ENCODE assay signal across 24 cellular contexts in the genomic region with DNA sequence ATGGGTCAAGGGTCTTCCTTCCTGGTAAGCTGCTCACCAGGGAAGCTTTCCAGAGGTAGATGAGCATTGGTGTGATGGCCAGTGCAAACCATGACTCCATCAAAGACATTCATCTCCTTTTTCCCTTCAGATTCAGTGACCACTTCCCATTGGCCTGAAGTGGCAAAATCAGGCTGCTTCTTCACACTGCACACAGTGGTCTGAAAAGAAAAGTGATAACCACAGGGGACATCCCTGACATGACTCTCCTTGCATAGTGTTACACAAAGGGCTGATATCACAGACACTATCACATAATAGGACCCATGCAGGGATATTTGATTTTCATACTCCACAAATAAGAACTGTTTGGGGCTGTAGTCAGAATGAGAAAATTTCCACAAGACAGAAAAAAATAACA. TPM values are rescaled to one million over a fixed set of nuclear protein-coding genes. Genes with fewer than 3 reads are reported as not detected.
DNase-seq lines count a peak whose midpoint lies in the region; ATAC-seq, FAIRE-seq and TF ChIP-seq lines count a peak whose summit lies in the region.
"Had no signal": no experiment of that assay in that cellular context is flagged by ENCODE, and none has a peak within 500 bp of the region (broad histone marks: within the 10 kb centered on the region; RNA-seq: fewer than 3 reads in every experiment).

No MANE protein-coding gene starts in this region.

- H4K5ac ChIP-seq in H1 (ENCODE audit: insufficient read length, low read depth, low read length), result no peak overlapping the region

- H3K23ac ChIP-seq in H1 (ENCODE audit: insufficient read length), result no peak overlapping the region

- H2AK5ac ChIP-seq in H1 (ENCODE audit: low read depth, low read length), result no peak overlapping the region

- no peaks in the 10 kb centered on the region for H4K20me1 ChIP-seq in H1 (replicated peaks in 1 of 2; ENCODE audit: control insufficient read depth in 1 of 2, insufficient read depth in 2 of 2, low read length in 2 of 2)
- H4K20me1 ChIP-seq: BLaER1 treated with 17β-estradiol and CSF1 and Interleukin-3, amounts not matched to agents 10 nM and 100 nM had no signal

- POLR2A ChIA-PET in H1 (lab: Charles Lee; ENCODE audit: partially characterized antibody), result no interaction called here

- H3K36me3 ChIP-seq in H1 (ENCODE audit: control insufficient read depth in 2 of 4, insufficient read depth in 4 of 4, low read length in 3 of 4), result no peaks in the 10 kb centered on the region
- H3K36me3 ChIP-seq in right lobe of liver, result peaks cover 0 to 57% (median 16%) of the 10 kb centered on the region in 4 donors

- no peak overlapping the region for H2BK5ac ChIP-seq in H1 (ENCODE audit: low read depth, low read length)

- H2AFZ ChIP-seq in H1 (ENCODE audit: low read length), result no peak overlapping the region
- H2AFZ ChIP-seq: GM23248 had no signal

- no peak overlapping the region for H2BK20ac ChIP-seq in H1 (ENCODE audit: low read length)

- no peak overlapping the region for H3K14ac ChIP-seq in H1 (ENCODE audit: insufficient read length)

- H3K23me2 ChIP-seq in H1 (ENCODE audit: low read depth, low read length), result no peaks in the 10 kb centered on the region

- H3K36me3 Mint-ChIP-seq in stimulated activated effector memory CD8-positive, alpha-beta T cell treated with anti-CD3 and anti-CD28 coated beads, Interleukin-12 subunit alpha, Interleukin-12 subunit beta, amount 100 ng/mL, for 72 hours, result no peaks in the 10 kb centered on the region
- H3K36me3 Mint-ChIP-seq: CD8-positive, alpha-beta T cell had no signal

- no peak for TF ChIP-seq EP300 in H1 (IDR thresholded peaks at IDR 0.05; ENCODE audit: borderline replicate concordance in 1 of 2, low read depth in 2 of 2, low read length in 2 of 2)

- H3K9me3 Mint-ChIP-seq in stimulated activated naive CD8-positive, alpha-beta T cell treated with anti-CD3 and anti-CD28 coated beads, Interleukin-15, amount 100 ng/mL, for 72 hours, result no peaks in the 10 kb centered on the region
- no peaks in the 10 kb centered on the region for H3K9me3 Mint-ChIP-seq in stimulated activated effector memory CD8-positive, alpha-beta T cell treated with anti-CD3 and anti-CD28 coated beads, Interleukin-12 subunit alpha, Interleukin-12 subunit beta, amount 100 ng/mL, for 72 hours
- H3K9me3 Mint-ChIP-seq: CD8-positive, alpha-beta T cell; HFFc6; IgD-negative memory B cell had no signal

- H3K27me3 Mint-ChIP-seq in stimulated activated naive CD8-positive, alpha-beta T cell treated with anti-CD3 and anti-CD28 coated beads, Interleukin-15, amount 100 ng/mL, for 72 hours, result no peaks in the 10 kb centered on the region

- TF ChIP-seq POLR2A in H1 (IDR thresholded peaks at IDR 0.05; ENCODE audit: control extremely low read depth in 1 of 2, low read depth in 2 of 2, low read length in 2 of 2), result no peak
- TF ChIP-seq POLR2A in right lobe of liver (IDR thresholded peaks at IDR 0.05), result no peak

- no peak overlapping the region for H2BK12ac ChIP-seq in H1 (ENCODE audit: low read depth, low read length)

- TF ChIP-seq CTCF in H1 (IDR thresholded peaks at IDR 0.05; ENCODE audit: control extremely low read depth in 1 of 3, insufficient read depth in 1 of 3, low read depth in 1 of 3, low read length in 3 of 3) (no peak), right lobe of liver (IDR thresholded peaks at IDR 0.05) (no peak)

- H2BK120ac ChIP-seq in H1 (replicated peaks; ENCODE audit: low read depth, low read length), result no peak overlapping the region

- ATAC-seq in stimulated activated naive CD8-positive, alpha-beta T cell treated with anti-CD3 and anti-CD28 coated beads, Interleukin-15, amount 100 ng/mL, for 72 hours, result peak; percentile 81
- ATAC-seq in stimulated activated naive CD8-positive, alpha-beta T cell treated with anti-CD3 and anti-CD28 coated beads, Interleukin-15, Interleukin-2, amounts not matched to agents 100 U/mL and 50 U/mL, for 24 hours, result no peak
- ATAC-seq in right lobe of liver (peak in 1 of 4 donors; percentile 2), right cardiac atrium (no peak)
- ATAC-seq in stimulated activated effector memory CD8-positive, alpha-beta T cell treated with anti-CD3 and anti-CD28 coated beads, Interleukin-12 subunit alpha, Interleukin-12 subunit beta, amount 100 ng/mL, for 72 hours, result peak; percentile 66
- ATAC-seq: A549; CD8-positive, alpha-beta T cell; HCT116 had no signal

- H3K9me3 ChIP-seq in H1 (ENCODE audit: insufficient read depth in 2 of 2, low read depth in 1 of 2, low read length in 1 of 2) (no peaks in the 10 kb centered on the region), right lobe of liver (no peaks in the 10 kb centered on the region), right cardiac atrium (ENCODE audit: control insufficient read depth, low read length) (no peaks in the 10 kb centered on the region)
- H3K9me3 ChIP-seq: A549 had no signal

- H3K9ac ChIP-seq in H1 (replicated peaks in 1 of 4; ENCODE audit: extremely low read depth in 1 of 4, low read depth in 3 of 4, low read length in 3 of 4), result no peak overlapping the region
- H3K9ac ChIP-seq: BLaER1 treated with 17β-estradiol and CSF1 and Interleukin-3, amounts not matched to agents 10 nM and 100 nM; GM23248 had no signal

- no peak overlapping the region for H3K27ac Mint-ChIP-seq in stimulated activated naive CD8-positive, alpha-beta T cell treated with anti-CD3 and anti-CD28 coated beads, Interleukin-15, amount 100 ng/mL, for 72 hours
- H3K27ac Mint-ChIP-seq in stimulated activated effector memory CD8-positive, alpha-beta T cell treated with anti-CD3 and anti-CD28 coated beads, Interleukin-12 subunit alpha, Interleukin-12 subunit beta, amount 100 ng/mL, for 72 hours, result no peak overlapping the region
- H3K27ac Mint-ChIP-seq: CD8-positive, alpha-beta T cell; HFFc6; IgD-negative memory B cell had no signal

- H3K27ac ChIP-seq in H1 (ENCODE audit: low read depth, low read length), result no peak overlapping the region
- peak overlapping the region in 2 of 3 donors; percentile 57 to 66 for H3K27ac ChIP-seq in right lobe of liver
- no peak overlapping the region for H3K27ac ChIP-seq in right cardiac atrium (ENCODE audit: low read length)
- H3K27ac ChIP-seq: 22Rv1; A549; BLaER1 treated with 17β-estradiol and CSF1 and Interleukin-3, amounts not matched to agents 10 nM and 100 nM; GM23248; HL-60 had no signal

- no peak for DNase-seq in stimulated activated naive CD8-positive, alpha-beta T cell treated with anti-CD3 and anti-CD28 coated beads, Interleukin-15, amount 100 ng/mL, for 72 hours
- no peak for DNase-seq in stimulated activated naive CD8-positive, alpha-beta T cell treated with anti-CD3 and anti-CD28 coated beads, Interleukin-15, Interleukin-2, amounts not matched to agents 100 U/mL and 50 U/mL, for 24 hours
- DNase-seq in H1 (ENCODE audit: low read depth in 1 of 2, low spot score in 2 of 2) (no peak), right lobe of liver (no peak), NCI-H1694 (lab: John Stamatoyannopoulos, UW) (no peak), right cardiac atrium (no peak)
- DNase-seq in stimulated activated effector memory CD8-positive, alpha-beta T cell treated with anti-CD3 and anti-CD28 coated beads, Interleukin-12 subunit alpha, Interleukin-12 subunit beta, amount 100 ng/mL, for 72 hours (ENCODE audit: low spot score in 2 of 2), result no peak
- DNase-seq in activated naive CD4-positive, alpha-beta T cell treated with Interleukin-2 at 50 U/mL for 16 hours, result no peak
- DNase-seq: CD8-positive, alpha-beta T cell; COR-L47; GM23248; HFFc6 had no signal

- H4K8ac ChIP-seq in H1 (ENCODE audit: extremely low read depth, insufficient read depth, low read length), result no peak overlapping the region

- H4K91ac ChIP-seq in H1 (replicated peaks; ENCODE audit: insufficient read length, low read length), result no peak overlapping the region

- no peak for FAIRE-seq in H1 (lab: Jason Lieb, UNC)
- FAIRE-seq: A549, D721Med, G401.6, GM12891, GM18507, H54 had no signal

- intact Hi-C loops in right lobe of liver (cut with DNase I) (no loop called here), right cardiac atrium (cut with DNase I) (no loop called here)

- H3K4ac ChIP-seq in H1 (replicated peaks; ENCODE audit: insufficient read length, low read depth, low read length), result no peak overlapping the region

- CTCF ChIA-PET in H1 (lab: Charles Lee; ENCODE audit: partially characterized antibody), result no interaction called here

- no peak overlapping the region for H3K18ac ChIP-seq in H1 (ENCODE audit: extremely low read depth, low read length)

- H3K4me2 ChIP-seq in H1 (ENCODE audit: insufficient read depth in 1 of 2, low read depth in 2 of 2, low read length in 2 of 2), result no peak overlapping the region
- H3K4me2 ChIP-seq: A549 had no signal

- H3K79me1 ChIP-seq in H1 (ENCODE audit: low read depth, low read length), result no peaks in the 10 kb centered on the region

- no peak overlapping the region for H3K56ac ChIP-seq in H1 (replicated peaks; ENCODE audit: insufficient read length, low read depth, low read length)

- no peaks in the 10 kb centered on the region for H3K79me2 ChIP-seq in H1 (ENCODE audit: control insufficient read depth in 1 of 2, insufficient read depth in 2 of 2, low read length in 2 of 2)

- no peaks in the 10 kb centered on the region for H3K4me1 ChIP-seq in H1 (replicated peaks in 1 of 4; ENCODE audit: control insufficient read depth in 3 of 4, insufficient read depth in 4 of 4, low read length in 3 of 4)
- H3K4me1 ChIP-seq in right lobe of liver, result peaks cover 0 to 78% (median 24%) of the 10 kb centered on the region in 4 donors
- no peaks in the 10 kb centered on the region for H3K4me1 ChIP-seq in right cardiac atrium (ENCODE audit: control insufficient read depth, insufficient read depth, low read length)

- no peak overlapping the region for H3K4me3 ChIP-seq in H1 (ENCODE audit: extremely low read depth in 1 of 4, insufficient read depth in 2 of 4, low read depth in 3 of 4, low read length in 4 of 4)
- H3K4me3 ChIP-seq in right lobe of liver, result no peak overlapping the region
- H3K4me3 ChIP-seq in right cardiac atrium (ENCODE audit: low read length), result no peak overlapping the region
- H3K4me3 ChIP-seq: A549; BLaER1 treated with 17β-estradiol and CSF1 and Interleukin-3, amounts not matched to agents 10 nM and 100 nM; GM23248 had no signal

- peak overlapping the region; percentile 40; the same call in 1 of the 2 replicates for H2BK15ac ChIP-seq in H1 (ENCODE audit: low read length)

- H3K4me1 Mint-ChIP-seq in stimulated activated naive CD8-positive, alpha-beta T cell treated with anti-CD3 and anti-CD28 coated beads, Interleukin-15, amount 100 ng/mL, for 72 hours, result no peaks in the 10 kb centered on the region
- H3K4me1 Mint-ChIP-seq in stimulated activated effector memory CD8-positive, alpha-beta T cell treated with anti-CD3 and anti-CD28 coated beads, Interleukin-12 subunit alpha, Interleukin-12 subunit beta, amount 100 ng/mL, for 72 hours, result no peaks in the 10 kb centered on the region

- no peaks in the 10 kb centered on the region for H3K27me3 ChIP-seq in H1 (replicated peaks in 1 of 4; ENCODE audit: control insufficient read depth in 3 of 4, extremely low read depth in 1 of 4, insufficient read depth in 3 of 4, low read length in 3 of 4)
- H3K27me3 ChIP-seq in right lobe of liver, result no peaks in the 10 kb centered on the region
- no peaks in the 10 kb centered on the region for H3K27me3 ChIP-seq in right cardiac atrium (ENCODE audit: control insufficient read depth, insufficient read depth)
- H3K27me3 ChIP-seq: BLaER1 treated with 17β-estradiol and CSF1 and Interleukin-3, amounts not matched to agents 10 nM and 100 nM had no signal

- no peak overlapping the region for H3K4me3 Mint-ChIP-seq in stimulated activated naive CD8-positive, alpha-beta T cell treated with anti-CD3 and anti-CD28 coated beads, Interleukin-15, amount 100 ng/mL, for 72 hours
- H3K4me3 Mint-ChIP-seq in stimulated activated effector memory CD8-positive, alpha-beta T cell treated with anti-CD3 and anti-CD28 coated beads, Interleukin-12 subunit alpha, Interleukin-12 subunit beta, amount 100 ng/mL, for 72 hours, result no peak overlapping the region
- H3K4me3 Mint-ChIP-seq: CD8-positive, alpha-beta T cell; HFFc6 had no signal

- TF ChIP-seq RAD21 in H1 (IDR thresholded peaks at IDR 0.05 in 1 of 2, conservative IDR thresholded peaks at IDR 0.05 in 1 of 2; ENCODE audit: low read depth in 2 of 2, low read length in 2 of 2), result no peak

RNA-seq across cellular contexts. Expression of a gene that starts 11.9 kb away (rescaled TPM):
- 0.34 TPM in 2 replicates for total RNA-seq in H1 (2021; fragmentation: NEBNext Ultra II Directional; extraction: Animal tissue kit (Norgen Biotek cat#: 25700))
- polyA plus RNA-seq in H1 (2011; rRNA removed), result 0.16 and 0.27 TPM in 2 replicates
- polyA plus RNA-seq in H1 (2011; cell fraction: cytosol; rRNA removed), result 0.23 TPM
- polyA plus RNA-seq in H1 (2011; cell fraction: nucleus; rRNA removed), result 0.16 TPM
- 0.48 to 0.80 TPM (median 0.63 TPM) in 4 replicates for polyA plus RNA-seq in H1 (2012, experiment 1 of 2)
- not detected for polyA plus RNA-seq in H1 (2012, experiment 2 of 2)
- 0.47 TPM for polyA plus RNA-seq in H1 (2013, experiment 1 of 2)
- 0.61 TPM for polyA plus RNA-seq in H1 (2013, experiment 2 of 2)
- polyA minus RNA-seq in H1 (2011; rRNA and poly(A)+ RNA removed), result 0.10 and 0.25 TPM in 2 replicates
- polyA minus RNA-seq in H1 (2011; cell fraction: cytosol; rRNA and poly(A)+ RNA removed), result not detected
- polyA minus RNA-seq in H1 (2011; cell fraction: nucleus; rRNA and poly(A)+ RNA removed), result 0.70 TPM
- total RNA-seq in right lobe of liver, result 100 to 1,000 TPM in 3 of 6 experiments, 10 to 100 TPM in 3; 55.0 to 482 (median 99.6) TPM
- total RNA-seq in right cardiac atrium, result 1 to 10 TPM; 1.3 to 3.1 (median 1.8) TPM
- 1.1 TPM for polyA plus RNA-seq in right cardiac atrium
- total RNA-seq: HT1080 had no signal

RNA-seq across cellular contexts. Expression of a gene that starts 29.2 kb away (rescaled TPM):
- 49.9 and 51.2 TPM in 2 replicates for total RNA-seq in H1 (2021; fragmentation: NEBNext Ultra II Directional; extraction: Animal tissue kit (Norgen Biotek cat#: 25700))
- polyA plus RNA-seq in H1 (2011; rRNA removed) (12.4 and 20.2 TPM in 2 replicates), right cardiac atrium (6.2 TPM)
- polyA plus RNA-seq in H1 (2011; cell fraction: cytosol; rRNA removed), result 29.8 TPM
- 17.5 TPM for polyA plus RNA-seq in H1 (2011; cell fraction: nucleus; rRNA removed)
- 33.4 to 39.8 TPM (median 35.2 TPM) in 4 replicates for polyA plus RNA-seq in H1 (2012, experiment 1 of 2)
- polyA plus RNA-seq in H1 (2012, experiment 2 of 2), result 7.6 TPM
- 34.2 TPM for polyA plus RNA-seq in H1 (2013, experiment 1 of 2)
- 34.1 TPM for polyA plus RNA-seq in H1 (2013, experiment 2 of 2)
- polyA minus RNA-seq in H1 (2011; rRNA and poly(A)+ RNA removed), result 23.2 and 26.2 TPM in 2 replicates
- 20.2 TPM for polyA minus RNA-seq in H1 (2011; cell fraction: cytosol; rRNA and poly(A)+ RNA removed)
- 25.1 TPM for polyA minus RNA-seq in H1 (2011; cell fraction: nucleus; rRNA and poly(A)+ RNA removed)
- total RNA-seq in right lobe of liver (10 to 100 TPM; 21.7 to 34.3 (median 28.8) TPM), right cardiac atrium (10 to 100 TPM; 10.2 to 11.0 (median 10.6) TPM)

RNA-seq across cellular contexts. Expression of a gene that starts 41.0 kb away (rescaled TPM):
- 18.9 and 19.8 TPM in 2 replicates for total RNA-seq in H1 (2021; fragmentation: NEBNext Ultra II Directional; extraction: Animal tissue kit (Norgen Biotek cat#: 25700))
- polyA plus RNA-seq in H1 (2011; rRNA removed) (12.1 and 15.0 TPM in 2 replicates), right cardiac atrium (8.3 TPM)
- 18.9 TPM for polyA plus RNA-seq in H1 (2011; cell fraction: cytosol; rRNA removed)
- polyA plus RNA-seq in H1 (2011; cell fraction: nucleus; rRNA removed), result 13.5 TPM
- 9.6 to 15.3 TPM (median 11.8 TPM) in 4 replicates for polyA plus RNA-seq in H1 (2012, experiment 1 of 2)
- 1.6 TPM for polyA plus RNA-seq in H1 (2012, experiment 2 of 2)
- 18.5 TPM for polyA plus RNA-seq in H1 (2013, experiment 1 of 2)
- 17.8 TPM for polyA plus RNA-seq in H1 (2013, experiment 2 of 2)
- polyA minus RNA-seq in H1 (2011; rRNA and poly(A)+ RNA removed), result 22.4 and 29.7 TPM in 2 replicates
- polyA minus RNA-seq in H1 (2011; cell fraction: cytosol; rRNA and poly(A)+ RNA removed), result 18.9 TPM
- 19.2 TPM for polyA minus RNA-seq in H1 (2011; cell fraction: nucleus; rRNA and poly(A)+ RNA removed)
- total RNA-seq in right lobe of liver (10 to 100 TPM; 10.8 to 54.0 (median 25.9) TPM), right cardiac atrium (10 to 100 TPM; 14.2 to 39.0 (median 25.0) TPM)

Comparison
In these comparisons a context has a peak if more than half of its experiments do, and no peak if none do; other contexts are left out.
1. ATAC-seq: peak in stimulated activated naive CD8-positive, alpha-beta T cell treated with anti-CD3 and anti-CD28 coated beads, Interleukin-15, amount 100 ng/mL, for 72 hours (single experiment) and stimulated activated effector memory CD8-positive, alpha-beta T cell treated with anti-CD3 and anti-CD28 coated beads, Interleukin-12 subunit alpha, Interleukin-12 subunit beta, amount 100 ng/mL, for 72 hours (single experiment); none in stimulated activated naive CD8-positive, alpha-beta T cell treated with anti-CD3 and anti-CD28 coated beads, Interleukin-15, Interleukin-2, amounts not matched to agents 100 U/mL and 50 U/mL, for 24 hours (single experiment) and right cardiac atrium (0 of 2).
2. H3K27ac ChIP-seq: peak in right lobe of liver (2 of 3); none in H1 (single experiment) and right cardiac atrium (single experiment).
3. RNA of a gene that starts 11.9 kb away (total RNA-seq): 55.0 to 482 TPM in right lobe of liver; 1.3 to 3.1 TPM in right cardiac atrium and 0.34 TPM in H1; every median in the first group is over 10 times any median in the second.